ENCODE assay signal across 1 cellular context in the genomic region with DNA sequence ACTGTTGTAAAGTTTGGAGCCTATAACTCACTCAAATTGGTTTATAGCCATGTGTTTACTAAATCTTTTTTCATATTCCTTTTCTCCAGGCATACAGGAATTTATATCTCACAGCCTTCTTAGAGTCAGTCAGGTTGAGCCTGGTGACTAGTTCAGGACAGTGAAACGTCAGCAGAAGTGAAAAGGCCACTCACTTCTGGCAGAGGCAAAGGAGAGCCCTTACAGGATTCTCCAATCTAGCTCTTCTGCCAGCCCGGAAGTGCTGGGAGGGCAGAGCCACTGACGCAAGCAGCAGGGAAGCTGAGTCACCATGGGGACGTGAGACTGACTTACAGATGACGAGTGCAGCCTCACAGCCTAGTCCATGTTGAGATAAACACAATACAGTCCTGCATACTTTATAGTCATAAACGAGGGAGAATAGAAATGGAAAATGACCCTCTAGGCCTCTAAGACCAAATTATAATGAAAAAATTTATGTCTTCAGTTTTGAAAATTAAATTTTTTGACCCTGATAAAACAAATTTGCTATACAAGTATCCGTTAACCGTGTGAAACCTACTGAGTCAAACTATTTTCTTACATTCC.
TF ChIP-seq lines count a peak whose summit lies in the region.

No MANE protein-coding gene starts in this region.

TF ChIP-seq in K562, 482 proteins besides CTCF, POLR2A, EP300 and RAD21 (continued from another document and continues in another):
- TF ChIP-seq, protein P1, sequence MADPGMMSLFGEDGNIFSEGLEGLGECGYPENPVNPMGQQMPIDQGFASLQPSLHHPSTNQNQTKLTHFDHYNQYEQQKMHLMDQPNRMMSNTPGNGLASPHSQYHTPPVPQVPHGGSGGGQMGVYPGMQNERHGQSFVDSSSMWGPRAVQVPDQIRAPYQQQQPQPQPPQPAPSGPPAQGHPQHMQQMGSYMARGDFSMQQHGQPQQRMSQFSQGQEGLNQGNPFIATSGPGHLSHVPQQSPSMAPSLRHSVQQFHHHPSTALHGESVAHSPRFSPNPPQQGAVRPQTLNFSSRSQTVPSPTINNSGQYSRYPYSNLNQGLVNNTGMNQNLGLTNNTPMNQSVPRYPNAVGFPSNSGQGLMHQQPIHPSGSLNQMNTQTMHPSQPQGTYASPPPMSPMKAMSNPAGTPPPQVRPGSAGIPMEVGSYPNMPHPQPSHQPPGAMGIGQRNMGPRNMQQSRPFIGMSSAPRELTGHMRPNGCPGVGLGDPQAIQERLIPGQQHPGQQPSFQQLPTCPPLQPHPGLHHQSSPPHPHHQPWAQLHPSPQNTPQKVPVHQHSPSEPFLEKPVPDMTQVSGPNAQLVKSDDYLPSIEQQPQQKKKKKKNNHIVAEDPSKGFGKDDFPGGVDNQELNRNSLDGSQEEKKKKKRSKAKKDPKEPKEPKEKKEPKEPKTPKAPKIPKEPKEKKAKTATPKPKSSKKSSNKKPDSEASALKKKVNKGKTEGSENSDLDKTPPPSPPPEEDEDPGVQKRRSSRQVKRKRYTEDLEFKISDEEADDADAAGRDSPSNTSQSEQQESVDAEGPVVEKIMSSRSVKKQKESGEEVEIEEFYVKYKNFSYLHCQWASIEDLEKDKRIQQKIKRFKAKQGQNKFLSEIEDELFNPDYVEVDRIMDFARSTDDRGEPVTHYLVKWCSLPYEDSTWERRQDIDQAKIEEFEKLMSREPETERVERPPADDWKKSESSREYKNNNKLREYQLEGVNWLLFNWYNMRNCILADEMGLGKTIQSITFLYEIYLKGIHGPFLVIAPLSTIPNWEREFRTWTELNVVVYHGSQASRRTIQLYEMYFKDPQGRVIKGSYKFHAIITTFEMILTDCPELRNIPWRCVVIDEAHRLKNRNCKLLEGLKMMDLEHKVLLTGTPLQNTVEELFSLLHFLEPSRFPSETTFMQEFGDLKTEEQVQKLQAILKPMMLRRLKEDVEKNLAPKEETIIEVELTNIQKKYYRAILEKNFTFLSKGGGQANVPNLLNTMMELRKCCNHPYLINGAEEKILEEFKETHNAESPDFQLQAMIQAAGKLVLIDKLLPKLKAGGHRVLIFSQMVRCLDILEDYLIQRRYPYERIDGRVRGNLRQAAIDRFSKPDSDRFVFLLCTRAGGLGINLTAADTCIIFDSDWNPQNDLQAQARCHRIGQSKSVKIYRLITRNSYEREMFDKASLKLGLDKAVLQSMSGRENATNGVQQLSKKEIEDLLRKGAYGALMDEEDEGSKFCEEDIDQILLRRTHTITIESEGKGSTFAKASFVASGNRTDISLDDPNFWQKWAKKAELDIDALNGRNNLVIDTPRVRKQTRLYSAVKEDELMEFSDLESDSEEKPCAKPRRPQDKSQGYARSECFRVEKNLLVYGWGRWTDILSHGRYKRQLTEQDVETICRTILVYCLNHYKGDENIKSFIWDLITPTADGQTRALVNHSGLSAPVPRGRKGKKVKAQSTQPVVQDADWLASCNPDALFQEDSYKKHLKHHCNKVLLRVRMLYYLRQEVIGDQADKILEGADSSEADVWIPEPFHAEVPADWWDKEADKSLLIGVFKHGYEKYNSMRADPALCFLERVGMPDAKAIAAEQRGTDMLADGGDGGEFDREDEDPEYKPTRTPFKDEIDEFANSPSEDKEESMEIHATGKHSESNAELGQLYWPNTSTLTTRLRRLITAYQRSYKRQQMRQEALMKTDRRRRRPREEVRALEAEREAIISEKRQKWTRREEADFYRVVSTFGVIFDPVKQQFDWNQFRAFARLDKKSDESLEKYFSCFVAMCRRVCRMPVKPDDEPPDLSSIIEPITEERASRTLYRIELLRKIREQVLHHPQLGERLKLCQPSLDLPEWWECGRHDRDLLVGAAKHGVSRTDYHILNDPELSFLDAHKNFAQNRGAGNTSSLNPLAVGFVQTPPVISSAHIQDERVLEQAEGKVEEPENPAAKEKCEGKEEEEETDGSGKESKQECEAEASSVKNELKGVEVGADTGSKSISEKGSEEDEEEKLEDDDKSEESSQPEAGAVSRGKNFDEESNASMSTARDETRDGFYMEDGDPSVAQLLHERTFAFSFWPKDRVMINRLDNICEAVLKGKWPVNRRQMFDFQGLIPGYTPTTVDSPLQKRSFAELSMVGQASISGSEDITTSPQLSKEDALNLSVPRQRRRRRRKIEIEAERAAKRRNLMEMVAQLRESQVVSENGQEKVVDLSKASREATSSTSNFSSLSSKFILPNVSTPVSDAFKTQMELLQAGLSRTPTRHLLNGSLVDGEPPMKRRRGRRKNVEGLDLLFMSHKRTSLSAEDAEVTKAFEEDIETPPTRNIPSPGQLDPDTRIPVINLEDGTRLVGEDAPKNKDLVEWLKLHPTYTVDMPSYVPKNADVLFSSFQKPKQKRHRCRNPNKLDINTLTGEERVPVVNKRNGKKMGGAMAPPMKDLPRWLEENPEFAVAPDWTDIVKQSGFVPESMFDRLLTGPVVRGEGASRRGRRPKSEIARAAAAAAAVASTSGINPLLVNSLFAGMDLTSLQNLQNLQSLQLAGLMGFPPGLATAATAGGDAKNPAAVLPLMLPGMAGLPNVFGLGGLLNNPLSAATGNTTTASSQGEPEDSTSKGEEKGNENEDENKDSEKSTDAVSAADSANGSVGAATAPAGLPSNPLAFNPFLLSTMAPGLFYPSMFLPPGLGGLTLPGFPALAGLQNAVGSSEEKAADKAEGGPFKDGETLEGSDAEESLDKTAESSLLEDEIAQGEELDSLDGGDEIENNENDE (IDR thresholded peaks at IDR 0.05; ENCODE audit: low read depth, low read length) = no peak
- TF ChIP-seq RFX1 (IDR thresholded peaks at IDR 0.05) (peak; percentile 91), FOXM1 (IDR thresholded peaks at IDR 0.05; ENCODE audit: low read depth) (peak; percentile 6; the same call in 1 of the 2 replicates), FOXM1 (CRISPR knock-in tag; IDR thresholded peaks at IDR 0.05; ENCODE audit: low read depth) (no peak), RB1 (IDR thresholded peaks at IDR 0.05; ENCODE audit: low read depth) (no peak), ZNF695 (CRISPR knock-in tag; IDR thresholded peaks at IDR 0.05) (no peak), SIN3A (IDR thresholded peaks at IDR 0.05; ENCODE audit: borderline replicate concordance in 2 of 2, control insufficient read depth in 1 of 2, low read depth in 2 of 2, low read length in 2 of 2) (0 out of 4 replicates have a peak, but pooled peaks of 1 of the 2 experiments have one; percentile 53), CHD4 (IDR thresholded peaks at IDR 0.05; ENCODE audit: insufficient read depth, insufficient replicate concordance, low read depth, low read length, poor library complexity, severe bottlenecking) (no peak), POU5F1 (IDR thresholded peaks at IDR 0.05; ENCODE audit: borderline replicate concordance, low read depth, low read length, partially characterized antibody) (no peak), NFE2 (IDR thresholded peaks at IDR 0.05; ENCODE audit: low read depth) (peak; percentile 97), CBX3 (IDR thresholded peaks at IDR 0.05; ENCODE audit: borderline replicate concordance in 1 of 2, low read length in 2 of 2) (peak in 1 of 2 experiments; percentile 80; a peak in 1 of 3 replicates), MTF1 (CRISPR knock-in tag; IDR thresholded peaks at IDR 0.05; ENCODE audit: borderline replicate concordance) (no peak), KAT2B (IDR thresholded peaks at IDR 0.05; ENCODE audit: low read depth, low read length) (no peak), HCFC1 (IDR thresholded peaks at IDR 0.05; ENCODE audit: low read depth, low read length) (peak; percentile 31; the same call in 1 of the 2 replicates), GTF2E2 (tag; IDR thresholded peaks at IDR 0.05) (no peak; the same call in none of the 2 replicates), EWSR1 (IDR thresholded peaks at IDR 0.05; ENCODE audit: borderline replicate concordance, low read depth, partially characterized antibody) (no peak), ZNF354B (CRISPR knock-in tag; IDR thresholded peaks at IDR 0.05) (no peak), SMARCE1 (IDR thresholded peaks at IDR 0.05) (peak; percentile 48; the same call in 1 of the 2 replicates), ZNF316 (IDR thresholded peaks at IDR 0.05) (peak; percentile 98), BCL6 (CRISPR knock-in tag; IDR thresholded peaks at IDR 0.05) (no peak), ZNF175 (CRISPR knock-in tag; IDR thresholded peaks at IDR 0.05; ENCODE audit: low read depth) (peak; percentile 68; the same call in 1 of the 2 replicates), ZNF583 (CRISPR knock-in tag; IDR thresholded peaks at IDR 0.05) (no peak), YBX1 (IDR thresholded peaks at IDR 0.05) (no peak), SMAD2 (IDR thresholded peaks at IDR 0.05; ENCODE audit: low read depth, low read length) (no peak), DNMT1 (IDR thresholded peaks at IDR 0.05) (no peak), RBM25 (IDR thresholded peaks at IDR 0.05; ENCODE audit: low read depth, low read length, severe bottlenecking) (no peak)
- TF ChIP-seq, protein P2, sequence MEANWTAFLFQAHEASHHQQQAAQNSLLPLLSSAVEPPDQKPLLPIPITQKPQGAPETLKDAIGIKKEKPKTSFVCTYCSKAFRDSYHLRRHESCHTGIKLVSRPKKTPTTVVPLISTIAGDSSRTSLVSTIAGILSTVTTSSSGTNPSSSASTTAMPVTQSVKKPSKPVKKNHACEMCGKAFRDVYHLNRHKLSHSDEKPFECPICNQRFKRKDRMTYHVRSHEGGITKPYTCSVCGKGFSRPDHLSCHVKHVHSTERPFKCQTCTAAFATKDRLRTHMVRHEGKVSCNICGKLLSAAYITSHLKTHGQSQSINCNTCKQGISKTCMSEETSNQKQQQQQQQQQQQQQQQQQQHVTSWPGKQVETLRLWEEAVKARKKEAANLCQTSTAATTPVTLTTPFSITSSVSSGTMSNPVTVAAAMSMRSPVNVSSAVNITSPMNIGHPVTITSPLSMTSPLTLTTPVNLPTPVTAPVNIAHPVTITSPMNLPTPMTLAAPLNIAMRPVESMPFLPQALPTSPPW (CRISPR knock-in tag; IDR thresholded peaks at IDR 0.05) = peak; percentile 25
- TF ChIP-seq, protein P3, sequence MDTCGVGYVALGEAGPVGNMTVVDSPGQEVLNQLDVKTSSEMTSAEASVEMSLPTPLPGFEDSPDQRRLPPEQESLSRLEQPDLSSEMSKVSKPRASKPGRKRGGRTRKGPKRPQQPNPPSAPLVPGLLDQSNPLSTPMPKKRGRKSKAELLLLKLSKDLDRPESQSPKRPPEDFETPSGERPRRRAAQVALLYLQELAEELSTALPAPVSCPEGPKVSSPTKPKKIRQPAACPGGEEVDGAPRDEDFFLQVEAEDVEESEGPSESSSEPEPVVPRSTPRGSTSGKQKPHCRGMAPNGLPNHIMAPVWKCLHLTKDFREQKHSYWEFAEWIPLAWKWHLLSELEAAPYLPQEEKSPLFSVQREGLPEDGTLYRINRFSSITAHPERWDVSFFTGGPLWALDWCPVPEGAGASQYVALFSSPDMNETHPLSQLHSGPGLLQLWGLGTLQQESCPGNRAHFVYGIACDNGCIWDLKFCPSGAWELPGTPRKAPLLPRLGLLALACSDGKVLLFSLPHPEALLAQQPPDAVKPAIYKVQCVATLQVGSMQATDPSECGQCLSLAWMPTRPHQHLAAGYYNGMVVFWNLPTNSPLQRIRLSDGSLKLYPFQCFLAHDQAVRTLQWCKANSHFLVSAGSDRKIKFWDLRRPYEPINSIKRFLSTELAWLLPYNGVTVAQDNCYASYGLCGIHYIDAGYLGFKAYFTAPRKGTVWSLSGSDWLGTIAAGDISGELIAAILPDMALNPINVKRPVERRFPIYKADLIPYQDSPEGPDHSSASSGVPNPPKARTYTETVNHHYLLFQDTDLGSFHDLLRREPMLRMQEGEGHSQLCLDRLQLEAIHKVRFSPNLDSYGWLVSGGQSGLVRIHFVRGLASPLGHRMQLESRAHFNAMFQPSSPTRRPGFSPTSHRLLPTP (IDR thresholded peaks at IDR 0.05; ENCODE audit: borderline replicate concordance, extremely low read depth, insufficient read length) = no peak
- TF ChIP-seq, protein P4, sequence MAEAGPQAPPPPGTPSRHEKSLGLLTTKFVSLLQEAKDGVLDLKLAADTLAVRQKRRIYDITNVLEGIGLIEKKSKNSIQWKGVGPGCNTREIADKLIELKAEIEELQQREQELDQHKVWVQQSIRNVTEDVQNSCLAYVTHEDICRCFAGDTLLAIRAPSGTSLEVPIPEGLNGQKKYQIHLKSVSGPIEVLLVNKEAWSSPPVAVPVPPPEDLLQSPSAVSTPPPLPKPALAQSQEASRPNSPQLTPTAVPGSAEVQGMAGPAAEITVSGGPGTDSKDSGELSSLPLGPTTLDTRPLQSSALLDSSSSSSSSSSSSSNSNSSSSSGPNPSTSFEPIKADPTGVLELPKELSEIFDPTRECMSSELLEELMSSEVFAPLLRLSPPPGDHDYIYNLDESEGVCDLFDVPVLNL (CRISPR knock-in tag; IDR thresholded peaks at IDR 0.05; ENCODE audit: low read depth) = no peak
- TF ChIP-seq, protein P5, sequence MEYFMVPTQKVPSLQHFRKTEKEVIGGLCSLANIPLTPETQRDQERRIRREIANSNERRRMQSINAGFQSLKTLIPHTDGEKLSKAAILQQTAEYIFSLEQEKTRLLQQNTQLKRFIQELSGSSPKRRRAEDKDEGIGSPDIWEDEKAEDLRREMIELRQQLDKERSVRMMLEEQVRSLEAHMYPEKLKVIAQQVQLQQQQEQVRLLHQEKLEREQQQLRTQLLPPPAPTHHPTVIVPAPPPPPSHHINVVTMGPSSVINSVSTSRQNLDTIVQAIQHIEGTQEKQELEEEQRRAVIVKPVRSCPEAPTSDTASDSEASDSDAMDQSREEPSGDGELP (CRISPR knock-in tag; IDR thresholded peaks at IDR 0.05; ENCODE audit: borderline replicate concordance) = peak; percentile 86
- TF ChIP-seq, protein P6, sequence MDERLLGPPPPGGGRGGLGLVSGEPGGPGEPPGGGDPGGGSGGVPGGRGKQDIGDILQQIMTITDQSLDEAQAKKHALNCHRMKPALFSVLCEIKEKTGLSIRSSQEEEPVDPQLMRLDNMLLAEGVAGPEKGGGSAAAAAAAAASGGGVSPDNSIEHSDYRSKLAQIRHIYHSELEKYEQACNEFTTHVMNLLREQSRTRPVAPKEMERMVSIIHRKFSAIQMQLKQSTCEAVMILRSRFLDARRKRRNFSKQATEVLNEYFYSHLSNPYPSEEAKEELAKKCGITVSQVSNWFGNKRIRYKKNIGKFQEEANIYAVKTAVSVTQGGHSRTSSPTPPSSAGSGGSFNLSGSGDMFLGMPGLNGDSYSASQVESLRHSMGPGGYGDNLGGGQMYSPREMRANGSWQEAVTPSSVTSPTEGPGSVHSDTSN (CRISPR knock-in tag; IDR thresholded peaks at IDR 0.05; ENCODE audit: low read depth) = no peak
- TF ChIP-seq, protein P6 (tag; conservative IDR thresholded peaks at IDR 0.05; ENCODE audit: low read depth) = peak; percentile 72
